11 cellular contexts compared by ENCODE assay signal in genomic region chr3:167493240-167493639, GRCh38. TPM values are rescaled to one million over a fixed set of nuclear protein-coding genes. Genes with fewer than 3 reads are reported as not detected.
DNase-seq lines count a peak whose midpoint lies in the region; ATAC-seq and TF ChIP-seq lines count a peak whose summit lies in the region.
"Had no signal": no experiment of that assay in that cellular context is flagged by ENCODE, and none has a peak within 500 bp of the region (broad histone marks: within the 10 kb centered on the region; RNA-seq: fewer than 3 reads in every experiment).

No MANE protein-coding gene starts in this region.

- no peak overlapping the region for H3K27ac ChIP-seq in neural progenitor cell
- H3K27ac ChIP-seq in ovary: no peak overlapping the region

- no peak for TF ChIP-seq EP300 in ovary (IDR thresholded peaks at IDR 0.05)

- H2AFZ ChIP-seq in neural progenitor cell (replicated peaks): no peak overlapping the region

- H3K4me3 Mint-ChIP-seq in WTC11 (no peak overlapping the region), neural progenitor cell (no peak overlapping the region)
- H3K4me3 Mint-ChIP-seq: T-helper 1 cell treated with Interleukin-12 subunit alpha and Interleukin-12 subunit beta and Interleukin-4 antibody, amounts not matched to agents 30 μg/mL and 1 μg/mL, for 36 hours had no signal

- H3F3A ChIP-seq in neural progenitor cell (ENCODE audit: low read depth): no peaks in the 10 kb centered on the region

- TF ChIP-seq CTCF in GM12865 (IDR thresholded peaks at IDR 0.05; ENCODE audit: insufficient read depth, low read depth, low read length, missing control alignments) (peak; percentile 44), WTC11 (IDR thresholded peaks at IDR 0.05) (peak; percentile 38; the same call in 1 of the 2 replicates), neural progenitor cell (IDR thresholded peaks at IDR 0.05) (peak; percentile 66), ovary (IDR thresholded peaks at IDR 0.05) (no peak)

- CTCF ChIA-PET in WTC11 (lab: Charles Lee): interaction anchor here (0.6 to 2.9 kb wide), 5 partner anchors 86 to 1322 kb away, joined by 3 to 20 read pairs (median 4); partner anchors contain the start of gene ZBBX

- H3K27me3 Mint-ChIP-seq in WTC11 (ENCODE audit: low read depth) (peaks cover 3% of the 10 kb centered on the region), neural progenitor cell (ENCODE audit: insufficient read depth, low read depth) (peaks cover 2% of the 10 kb centered on the region)

- no peaks in the 10 kb centered on the region for H3K36me3 ChIP-seq in neural progenitor cell
- no peaks in the 10 kb centered on the region for H3K36me3 ChIP-seq in ovary
- H3K36me3 ChIP-seq: MG63 had no signal

- 67 to 90% (median 71%) methylated on average over 3 of the region's 3 CpGs for WGBS in ovary, 3 donors

- H4K20me1 ChIP-seq in neural progenitor cell (ENCODE audit: low read depth): no peaks in the 10 kb centered on the region

- H3K4me3 ChIP-seq in GM12865 (ENCODE audit: low read depth, low read length) (no peak overlapping the region), neural progenitor cell (no peak overlapping the region), ovary (no peak overlapping the region)
- H3K4me3 ChIP-seq: MG63 had no signal

- H3K36me3 Mint-ChIP-seq in WTC11 (no peaks in the 10 kb centered on the region), neural progenitor cell (no peaks in the 10 kb centered on the region)

- ATAC-seq in HG03342 (IDR thresholded peaks at IDR 0.05; ENCODE audit: unreplicated experiment): peak; percentile 56
- peak; percentile 96 for ATAC-seq in WTC11
- ATAC-seq: esophagus mucosa had no signal

- H3K27me3 ChIP-seq in neural progenitor cell (no peaks in the 10 kb centered on the region), ovary (no peaks in the 10 kb centered on the region)

- POLR2A ChIA-PET in WTC11 (lab: Charles Lee): no interaction called here

- no peaks in the 10 kb centered on the region for H3K79me2 ChIP-seq in neural progenitor cell (ENCODE audit: low read depth)

- intact Hi-C loops in ovary (cut with DNase I): no loop called here

- H3K9me3 Mint-ChIP-seq in WTC11: no peaks in the 10 kb centered on the region
- H3K9me3 Mint-ChIP-seq in neural progenitor cell: no peaks in the 10 kb centered on the region
- H3K9me3 Mint-ChIP-seq: T-helper 1 cell treated with Interleukin-12 subunit alpha and Interleukin-12 subunit beta and Interleukin-4 antibody, amounts not matched to agents 30 μg/mL and 1 μg/mL, for 36 hours had no signal

- H3K9ac ChIP-seq in neural progenitor cell: no peak overlapping the region

- TF ChIP-seq POLR2A in ovary (IDR thresholded peaks at IDR 0.05): no peak

- H3K4me1 ChIP-seq in neural progenitor cell (no peaks in the 10 kb centered on the region), ovary (ENCODE audit: insufficient read depth) (no peaks in the 10 kb centered on the region)

- H3K4me1 Mint-ChIP-seq in WTC11: peaks cover 28% of the 10 kb centered on the region
- H3K4me1 Mint-ChIP-seq in neural progenitor cell: peaks cover 6% of the 10 kb centered on the region

- peak; percentile 10 for DNase-seq in GM12865 (ENCODE audit: low read depth)
- peak; percentile 57 for DNase-seq in WTC11 (ENCODE audit: low spot score)
- peak; percentile 54 for DNase-seq in neural progenitor cell (ENCODE audit: low spot score)
- DNase-seq in ovary: no peak
- DNase-seq in pons (ENCODE audit: low spot score): no peak
- DNase-seq in dermis blood vessel endothelial cell: no peak
- DNase-seq: activated naive CD4-positive, alpha-beta T cell treated with anti-CD3 and anti-CD28 coated beads, Interleukin-2, amount 50 U/mL, for 16 hours; MG63 had no signal

- H3K4me2 ChIP-seq in neural progenitor cell: no peak overlapping the region

- H3K9me3 ChIP-seq in neural progenitor cell (ENCODE audit: low read depth) (no peaks in the 10 kb centered on the region), ovary (no peaks in the 10 kb centered on the region)
- H3K9me3 ChIP-seq: MG63 had no signal

- H3K27ac Mint-ChIP-seq in WTC11 (no peak overlapping the region; the same call in 1 of the 2 replicates), neural progenitor cell (no peak overlapping the region)
- H3K27ac Mint-ChIP-seq: T-helper 1 cell treated with Interleukin-12 subunit alpha and Interleukin-12 subunit beta and Interleukin-4 antibody, amounts not matched to agents 30 μg/mL and 1 μg/mL, for 36 hours had no signal

TF ChIP-seq in WTC11, 78 proteins besides CTCF, POLR2A, EP300 and RAD21:
- TF ChIP-seq PRDM15 (CRISPR knock-in tag; IDR thresholded peaks at IDR 0.05) (no peak), NFE2L1 (CRISPR knock-in tag; IDR thresholded peaks at IDR 0.05) (no peak), NR3C1 (CRISPR knock-in tag; conservative IDR thresholded peaks at IDR 0.05; ENCODE audit: low read depth) (no peak), CREB1 (CRISPR knock-in tag; IDR thresholded peaks at IDR 0.05) (no peak)

RNA-seq across cellular contexts. Expression of gene SERPINI2, which starts 19.4 kb away (rescaled TPM):
- total RNA-seq in WTC11 (2021) (0.32 to 0.37 TPM in 2 of 3 replicates, not detected in the other), neural progenitor cell (ENCODE audit: low replicate concordance) (not detected in 2 replicates), ovary (1 to 10 TPM in 1 of 7 donors, under 1 TPM in 3, not detected in 3; 0.20 to 8.8 (median 0.58) TPM), dermis blood vessel endothelial cell (not detected in 2 replicates)
- polyA plus RNA-seq in ovary: under 1 TPM in 1 of 2 donors, not detected in 1; 0.33 TPM
- total RNA-seq: esophagus mucosa had no signal

Comparison
In these comparisons a context has a peak if more than half of its experiments do, and no peak if none do; other contexts are left out.
1. DNase-seq: peak in GM12865 (single experiment), WTC11 (single experiment) and neural progenitor cell (single experiment); none in ovary (0 of 5), pons (single experiment) and dermis blood vessel endothelial cell (single experiment).
2. CTCF ChIP-seq: peak in GM12865 (single experiment), WTC11 (single experiment) and neural progenitor cell (single experiment); none in ovary (0 of 3).